Comparison of ENCODE assay signal across 15 cellular contexts in genomic region chr16:608019-608418, GRCh38. TPM values are rescaled to one million over a fixed set of nuclear protein-coding genes. Genes with fewer than 3 reads are reported as not detected.
DNase-seq lines count a peak whose midpoint lies in the region; ATAC-seq, FAIRE-seq and TF ChIP-seq lines count a peak whose summit lies in the region.
"Had no signal": no experiment of that assay in that cellular context is flagged by ENCODE, and none has a peak within 500 bp of the region (broad histone marks: within the 10 kb centered on the region; RNA-seq: fewer than 3 reads in every experiment).

No MANE protein-coding gene starts in this region.

- no peaks in the 10 kb centered on the region for H3K4me1 ChIP-seq in Karpas-422 (ENCODE audit: low read length)

- no peak overlapping the region for H3K4me3 ChIP-seq in Karpas-422 (ENCODE audit: low read length)
- H3K4me3 ChIP-seq: tibial artery had no signal

- H3K27me3 ChIP-seq in Karpas-422 (ENCODE audit: low read length) = no peaks in the 10 kb centered on the region
- H3K27me3 ChIP-seq: tibial artery had no signal

- H3K4me2 ChIP-seq in Karpas-422 (ENCODE audit: low read depth, low read length, poor library complexity, severe bottlenecking) = no peak overlapping the region

- no peaks in the 10 kb centered on the region for H4K20me1 ChIP-seq in Karpas-422 (ENCODE audit: insufficient read depth, low read depth, low read length)

- H3K79me2 ChIP-seq in Karpas-422 (ENCODE audit: low read length) = no peaks in the 10 kb centered on the region

- no peaks in the 10 kb centered on the region; the same call in 1 of the 2 replicates for H3K36me3 ChIP-seq in Karpas-422 (ENCODE audit: insufficient read depth, low read length)
- H3K36me3 ChIP-seq: tibial artery had no signal

- ATAC-seq in HG02981 (IDR thresholded peaks at IDR 0.05; ENCODE audit: unreplicated experiment) = no peak

- no peaks in the 10 kb centered on the region for H3K9me2 ChIP-seq in Karpas-422 (replicated peaks; ENCODE audit: insufficient read depth, low read length)

- H2AFZ ChIP-seq in Karpas-422 (ENCODE audit: low read length) = no peak overlapping the region

- peaks cover 6% of the 10 kb centered on the region; the same call in 1 of the 2 replicates for H3K9me3 ChIP-seq in Karpas-422 (ENCODE audit: low read length)
- H3K9me3 ChIP-seq: tibial artery had no signal

- in situ Hi-C loops in G401 (cut with HindIII; ENCODE audit: low sequenced_read_pairs) = no loop called here

- TF ChIP-seq POLR2A in GM12891 (IDR thresholded peaks at IDR 0.05; ENCODE audit: low read depth, low read length) = no peak

- no peak for FAIRE-seq in GM12891 (lab: Jason Lieb, UNC)
- FAIRE-seq: keratinocyte had no signal

- DNase-seq in GM12891 (ENCODE audit: insufficient read length, low spot score) = no peak
- DNase-seq in Karpas-422 = peak; percentile 15
- DNase-seq in activated naive CD4-positive, alpha-beta T cell treated with anti-CD3 and anti-CD28 coated beads, Interleukin-2, amount 50 U/mL, for 16 hours = peak; percentile 40
- peak; percentile 77 for DNase-seq in stimulated activated CD4-positive, alpha-beta T cell treated with anti-CD3 and anti-CD28 coated beads, Interleukin-15, amount 100 ng/mL, for 24 hours
- no peak for DNase-seq in COR-L47 (lab: John Stamatoyannopoulos, UW)
- no peak for DNase-seq in G401 (ENCODE audit: low spot score)
- DNase-seq: caudate nucleus; effector CD8-positive, alpha-beta T cell; GDM1; NCI-H1105 treated with DMSO at 0.1 percent for 48 hours; NCI-H446 treated with DMSO at 0.1 percent for 48 hours; tibial artery had no signal

- H3K9ac ChIP-seq in Karpas-422 (ENCODE audit: low read length) = no peak overlapping the region

- H3K27ac ChIP-seq in Karpas-422 (ENCODE audit: low read length) = no peak overlapping the region
- H3K27ac ChIP-seq: tibial artery had no signal

TF ChIP-seq in GM12891, 5 proteins besides CTCF, POLR2A, EP300 and RAD21:
- TF ChIP-seq SPI1 (IDR thresholded peaks at IDR 0.05; ENCODE audit: low read depth, low read length) (no peak), TAF1 (IDR thresholded peaks at IDR 0.05; ENCODE audit: low read depth, low read length) (no peak), POU2F2 (IDR thresholded peaks at IDR 0.05; ENCODE audit: low read depth, low read length) (no peak), PAX5 (IDR thresholded peaks at IDR 0.05; ENCODE audit: insufficient read depth, low read length, severe bottlenecking) (peak; percentile 79), POLR2AphosphoS5 (IDR thresholded peaks at IDR 0.05; ENCODE audit: low read depth, low read length) (no peak)
TF ChIP-seq in GM12891: peak in this region for 1.

RNA-seq across cellular contexts. Expression of gene RAB40C, which starts 18.2 kb away (rescaled TPM):
- polyA plus RNA-seq in GM12891 (2012; ENCODE audit: low read depth, missing spikeins) = 5.5 TPM
- total RNA-seq in Karpas-422 (2014; rRNA removed; shearing (Covaris generic); ENCODE audit: low replicate concordance) = 5.9 and 11.3 TPM in 2 replicates
- 28.6 and 32.2 TPM in 2 replicates for total RNA-seq in G401 (2014; rRNA removed; shearing (Covaris generic))

RNA-seq across cellular contexts. Expression of gene WFIKKN1, which starts 22.8 kb away (rescaled TPM):
- 0.39 TPM for polyA plus RNA-seq in GM12891 (2012; ENCODE audit: low read depth, missing spikeins)
- 0.22 TPM in 1 of 2 replicates, not detected in the other for total RNA-seq in Karpas-422 (2014; rRNA removed; shearing (Covaris generic); ENCODE audit: low replicate concordance)
- 44.6 and 64.4 TPM in 2 replicates for total RNA-seq in G401 (2014; rRNA removed; shearing (Covaris generic))
- total RNA-seq: H4 had no signal
- polyA plus RNA-seq: keratinocyte had no signal

RNA-seq across cellular contexts. Expression of gene METTL26, which starts 28.1 kb away (rescaled TPM):
- polyA plus RNA-seq in GM12891 (2012; ENCODE audit: low read depth, missing spikeins) = 86.9 TPM
- 149 and 293 TPM in 2 replicates for total RNA-seq in Karpas-422 (2014; rRNA removed; shearing (Covaris generic); ENCODE audit: low replicate concordance)
- total RNA-seq in G401 (2014; rRNA removed; shearing (Covaris generic)) = 119 and 161 TPM in 2 replicates

RNA-seq across cellular contexts. Expression of gene MCRIP2, which starts 33.6 kb away (rescaled TPM):
- polyA plus RNA-seq in GM12891 (2012; ENCODE audit: low read depth, missing spikeins) = 50.6 TPM
- total RNA-seq in Karpas-422 (2014; rRNA removed; shearing (Covaris generic); ENCODE audit: low replicate concordance) = 41.7 and 137 TPM in 2 replicates
- total RNA-seq in G401 (2014; rRNA removed; shearing (Covaris generic)) = 65.4 and 108 TPM in 2 replicates

RNA-seq across cellular contexts. Expression of gene PIGQ, which starts 38.3 kb away (rescaled TPM):
- polyA plus RNA-seq in GM12891 (2012; ENCODE audit: low read depth, missing spikeins) = 9.0 TPM
- 35.7 and 64.3 TPM in 2 replicates for total RNA-seq in Karpas-422 (2014; rRNA removed; shearing (Covaris generic); ENCODE audit: low replicate concordance)
- total RNA-seq in G401 (2014; rRNA removed; shearing (Covaris generic)) = 38.8 and 54.4 TPM in 2 replicates

Comparison
In these comparisons a context has a peak if more than half of its experiments do, and no peak if none do; other contexts are left out.
1. DNase-seq: peak in Karpas-422 (single experiment), activated naive CD4-positive, alpha-beta T cell treated with anti-CD3 and anti-CD28 coated beads, Interleukin-2, amount 50 U/mL, for 16 hours (single experiment) and stimulated activated CD4-positive, alpha-beta T cell treated with anti-CD3 and anti-CD28 coated beads, Interleukin-15, amount 100 ng/mL, for 24 hours (single experiment); none in GM12891 (single experiment), COR-L47 (single experiment) and G401 (single experiment).
2. RNA of gene WFIKKN1, which starts 22.8 kb away (total RNA-seq): 44.6 to 64.4 TPM in G401; 0.22 TPM in Karpas-422; every median in the first group is over 10 times any median in the second.